In genomic region chr6:159008656-159009288, GRCh38 we compare ENCODE assay signal across 8 cellular contexts. TPM values are rescaled to one million over a fixed set of nuclear protein-coding genes. Genes with fewer than 3 reads are reported as not detected.
DNase-seq lines count a peak whose midpoint lies in the region; ATAC-seq and TF ChIP-seq lines count a peak whose summit lies in the region.

No MANE protein-coding gene starts in this region.

- H3K27me3 ChIP-seq in left lung (no peaks in the 10 kb centered on the region), MG63 (no peaks in the 10 kb centered on the region)

- no peak overlapping the region for H3K27ac ChIP-seq in left lung
- no peak overlapping the region for H3K27ac ChIP-seq in substantia nigra (ENCODE audit: low read depth, low read length, poor library complexity, severe bottlenecking)

- peaks cover 0 to 20% of the 10 kb centered on the region in 2 donors for H3K4me1 ChIP-seq in left lung

- H3K4me3 ChIP-seq in left lung (no peak overlapping the region), MG63 (no peak overlapping the region)

- H3K36me3 ChIP-seq in left lung = no peaks in the 10 kb centered on the region
- no peaks in the 10 kb centered on the region for H3K36me3 ChIP-seq in MG63

- intact Hi-C loops in left lung (cut with DNase I) = no loop called here

- ATAC-seq in GM21529 (IDR thresholded peaks at IDR 0.05; ENCODE audit: unreplicated experiment) = peak; percentile 66
- peak; percentile 78 for ATAC-seq in left lung

- H3K9me3 ChIP-seq in left lung (no peaks in the 10 kb centered on the region), MG63 (no peaks in the 10 kb centered on the region)

- DNase-seq in NCI-H2029 treated with DMSO at 0.1 percent for 48 hours (lab: John Stamatoyannopoulos, UW) (peak; percentile 1), NCI-H2029 (lab: John Stamatoyannopoulos, UW) (no peak), NCI-H1105 treated with DMSO at 0.1 percent for 48 hours (lab: John Stamatoyannopoulos, UW) (peak; percentile 54), astrocyte of the hippocampus (ENCODE audit: low read depth, low spot score) (peak; percentile 38), left lung (no peak), substantia nigra (lab: John Stamatoyannopoulos, UW) (no peak), MG63 (no peak)

- TF ChIP-seq CTCF in left lung (IDR thresholded peaks at IDR 0.05) = peak; percentile 29 to 52

RNA-seq across cellular contexts. Expression of gene RSPH3, which starts 8.8 kb away (rescaled TPM):
- total RNA-seq in left lung = 10 to 100 TPM; 12.4 to 18.0 TPM
- total RNA-seq in MG63 (2014; rRNA removed; shearing (Covaris generic); ENCODE audit: low replicate concordance) = 1.5 and 1.7 TPM in 2 replicates

RNA-seq across cellular contexts. Expression of gene TAGAP, which starts 36.0 kb away (rescaled TPM):
- total RNA-seq in left lung = 10 to 100 TPM in 1 of 2 donors, 1 to 10 TPM in 1; 8.2 to 15.1 TPM
- not detected in 2 replicates for total RNA-seq in MG63 (2014; rRNA removed; shearing (Covaris generic); ENCODE audit: low replicate concordance)

Comparison
In these comparisons a context has a peak if more than half of its experiments do, and no peak if none do; other contexts are left out.
1. DNase-seq: peak in NCI-H2029 treated with DMSO at 0.1 percent for 48 hours (single experiment), NCI-H1105 treated with DMSO at 0.1 percent for 48 hours (single experiment) and astrocyte of the hippocampus (single experiment); none in NCI-H2029 (single experiment), left lung (0 of 2), substantia nigra (0 of 49) and MG63 (single experiment).